8 cellular contexts compared by ENCODE assay signal in genomic region chr1:171655215-171656116, GRCh38. TPM values are rescaled to one million over a fixed set of nuclear protein-coding genes. Genes with fewer than 3 reads are reported as not detected.
DNase-seq lines count a peak whose midpoint lies in the region; ATAC-seq and TF ChIP-seq lines count a peak whose summit lies in the region.

No MANE protein-coding gene starts in this region.

- H3K79me2 ChIP-seq in Loucy (ENCODE audit: insufficient read depth, low read length) = no peaks in the 10 kb centered on the region

- in situ Hi-C loops in ACHN (cut with HindIII; ENCODE audit: low pct_ligation_motif_present, low pct_unique_long_range_greater_than_20kb, low sequenced_read_pairs) = no loop called here

- H3K36me3 ChIP-seq in Loucy (ENCODE audit: insufficient read depth, low read length) = no peaks in the 10 kb centered on the region

- TF ChIP-seq CTCF in Loucy (conservative IDR thresholded peaks at IDR 0.05; ENCODE audit: low read length) = peak; percentile 88

- DNase-seq in ACHN (peak; percentile 58), dermis blood vessel endothelial cell (peak; percentile 88), memory B cell (ENCODE audit: low spot score in 2 of 2) (peak; percentile 34 to 50), NCI-H2196 (lab: John Stamatoyannopoulos, UW; ENCODE audit: unreplicated experiment) (no peak)
- peak; percentile 57 to 71 for DNase-seq in activated CD4-positive, alpha-beta T cell treated with anti-CD3 and anti-CD28 coated beads for 24 hours (ENCODE audit: low read depth in 2 of 2)
- peak; percentile 70 to 75 for DNase-seq in stimulated activated CD8-positive, alpha-beta memory T cell treated with anti-CD3 and anti-CD28 coated beads, Interleukin-2, amount 100 ng/mL, for 48 hours (ENCODE audit: low read depth in 2 of 2)

- no peak overlapping the region for H3K4me2 ChIP-seq in Loucy (ENCODE audit: low read depth, low read length, poor library complexity, severe bottlenecking)

- no peaks in the 10 kb centered on the region for H4K20me1 ChIP-seq in Loucy (ENCODE audit: insufficient read depth, low read length, poor library complexity, severe bottlenecking)

- no peaks in the 10 kb centered on the region for H3K9me2 ChIP-seq in Loucy (replicated peaks; ENCODE audit: low read depth, low read length)

- H3K36me3 Mint-ChIP-seq in memory B cell = no peaks in the 10 kb centered on the region

- no peak overlapping the region for H3K9ac ChIP-seq in Loucy (ENCODE audit: low read depth, low read length, poor library complexity, severe bottlenecking)

- no peak overlapping the region for H3K4me3 ChIP-seq in Loucy (ENCODE audit: low read length, poor library complexity, severe bottlenecking)

- peaks cover 26% of the 10 kb centered on the region for H3K27me3 Mint-ChIP-seq in memory B cell

- H3K27me3 ChIP-seq in Loucy (ENCODE audit: insufficient read depth, low read length, poor library complexity, severe bottlenecking) = no peaks in the 10 kb centered on the region

- no peaks in the 10 kb centered on the region for H3K9me3 ChIP-seq in Loucy (ENCODE audit: insufficient read depth, low read depth, low read length)

- no peaks in the 10 kb centered on the region for H3F3A ChIP-seq in Loucy (ENCODE audit: low read depth)

- H3K4me3 Mint-ChIP-seq in memory B cell = peak overlapping the region; percentile 39

- H3K27ac Mint-ChIP-seq in memory B cell = no peak overlapping the region

- peaks cover 7% of the 10 kb centered on the region for H3K4me1 Mint-ChIP-seq in memory B cell

- H2AFZ ChIP-seq in Loucy (ENCODE audit: low read length) = peak overlapping the region; percentile 55

- no peaks in the 10 kb centered on the region for H3K4me1 ChIP-seq in Loucy (ENCODE audit: insufficient read depth, low read length, poor library complexity, severe bottlenecking)

- H3K9me3 Mint-ChIP-seq in memory B cell = no peaks in the 10 kb centered on the region

- ATAC-seq in GM18868 (IDR thresholded peaks at IDR 0.05; ENCODE audit: unreplicated experiment) (peak; percentile 89), memory B cell (ENCODE audit: low read depth) (peak; percentile 58)

RNA-seq across cellular contexts. Expression of gene MYOC, which starts 3.0 kb away (rescaled TPM):
- not detected in 2 replicates for total RNA-seq in dermis blood vessel endothelial cell

RNA-seq across cellular contexts. Expression of gene MYOCOS, which starts 33.4 kb away (rescaled TPM):
- total RNA-seq in dermis blood vessel endothelial cell = not detected in 2 replicates
